In genomic region chr18:58499527-58499926, GRCh38 we compare ENCODE assay signal across 15 cellular contexts.
DNase-seq lines count a peak whose midpoint lies in the region; ATAC-seq and TF ChIP-seq lines count a peak whose summit lies in the region.
"Had no signal": no experiment of that assay in that cellular context is flagged by ENCODE, and none has a peak within 500 bp of the region (broad histone marks: within the 10 kb centered on the region; RNA-seq: fewer than 3 reads in every experiment).

No MANE protein-coding gene starts in this region.

- no peak overlapping the region for H2BK120ac ChIP-seq in neuronal stem cell (ENCODE audit: low read depth, low read length)

- H3K9ac ChIP-seq in colonic mucosa (ENCODE audit: low read depth in 2 of 2, low read length in 2 of 2): peak overlapping the region in 1 of 2 donors; percentile 24
- no peak overlapping the region for H3K9ac ChIP-seq in neuronal stem cell (ENCODE audit: low read depth, low read length, poor library complexity)
- H3K9ac ChIP-seq: BLaER1 treated with 17β-estradiol and CSF1 and Interleukin-3, amounts not matched to agents 10 nM and 100 nM had no signal

- H3K4me1 ChIP-seq in colonic mucosa (peaks cover 11% of the 10 kb centered on the region), neuronal stem cell (ENCODE audit: control insufficient read depth in 2 of 2, insufficient read depth in 1 of 2, low read depth in 1 of 2, low read length in 2 of 2) (peaks cover 0 to 2% of the 10 kb centered on the region in 2 donors), upper lobe of right lung (no peaks in the 10 kb centered on the region)

- no peak for TF ChIP-seq CTCF in colonic mucosa (IDR thresholded peaks at IDR 0.05)
- no peak for TF ChIP-seq CTCF in upper lobe of right lung (IDR thresholded peaks at IDR 0.05)

- peak overlapping the region; percentile 41 for H3K18ac ChIP-seq in neuronal stem cell (ENCODE audit: low read length)

- no peaks in the 10 kb centered on the region for H3K36me3 ChIP-seq in colonic mucosa
- peaks cover 0 to 7% of the 10 kb centered on the region in 2 donors for H3K36me3 ChIP-seq in neuronal stem cell (replicated peaks in 1 of 2; ENCODE audit: control insufficient read depth in 2 of 2, insufficient read depth in 2 of 2, low read length in 2 of 2)
- H3K36me3 ChIP-seq in upper lobe of right lung: no peaks in the 10 kb centered on the region
- H3K36me3 ChIP-seq: BLaER1 treated with 17β-estradiol and CSF1 and Interleukin-3, amounts not matched to agents 10 nM and 100 nM had no signal

- no CpG with 5 or more reads among the region's 6 CpGs for WGBS in neuronal stem cell (ENCODE audit: extremely low coverage in 2 of 2, insufficient read length in 2 of 2, insufficient replicate concordance in 1 of 2), 2 donors

- no peak overlapping the region for H3K4me3 ChIP-seq in colonic mucosa
- no peak overlapping the region for H3K4me3 ChIP-seq in neuronal stem cell (ENCODE audit: low read length in 2 of 2)
- no peak overlapping the region for H3K4me3 ChIP-seq in upper lobe of right lung
- H3K4me3 ChIP-seq: BLaER1 treated with 17β-estradiol and CSF1 and Interleukin-3, amounts not matched to agents 10 nM and 100 nM; GM12878 had no signal

- H3K4ac ChIP-seq in neuronal stem cell (ENCODE audit: low read length): no peak overlapping the region

- H2AK5ac ChIP-seq in neuronal stem cell (ENCODE audit: low read depth, low read length): no peak overlapping the region

- H3K14ac ChIP-seq in neuronal stem cell (ENCODE audit: low read length): no peak overlapping the region

- no peak overlapping the region for H2AFZ ChIP-seq in neuronal stem cell (ENCODE audit: low read length)

- no peak overlapping the region for H2BK15ac ChIP-seq in neuronal stem cell (ENCODE audit: low read length)

- H3K27ac ChIP-seq in colonic mucosa: peak overlapping the region; percentile 64
- H3K27ac ChIP-seq in neuronal stem cell (replicated peaks; ENCODE audit: low read length): no peak overlapping the region
- no peak overlapping the region for H3K27ac ChIP-seq in upper lobe of right lung
- H3K27ac ChIP-seq: BLaER1 treated with 17β-estradiol and CSF1 and Interleukin-3, amounts not matched to agents 10 nM and 100 nM had no signal

- H3K9me3 ChIP-seq in colonic mucosa: no peaks in the 10 kb centered on the region
- no peaks in the 10 kb centered on the region for H3K9me3 ChIP-seq in neuronal stem cell (replicated peaks in 1 of 2; ENCODE audit: control insufficient read depth in 2 of 2, insufficient read depth in 1 of 2, low read depth in 1 of 2, low read length in 2 of 2)
- no peaks in the 10 kb centered on the region for H3K9me3 ChIP-seq in upper lobe of right lung

- intact Hi-C loops in colonic mucosa (cut with DNase I): no loop called here
- intact Hi-C loops in upper lobe of right lung (cut with DNase I): no loop called here

- peak overlapping the region; percentile 30 for H2BK5ac ChIP-seq in neuronal stem cell (ENCODE audit: low read length)

- no peak overlapping the region for H2BK12ac ChIP-seq in neuronal stem cell (ENCODE audit: low read length)

- H3K4me2 ChIP-seq in neuronal stem cell (ENCODE audit: insufficient read depth, low read length, poor library complexity, severe bottlenecking): no peak overlapping the region
- H3K4me2 ChIP-seq: BLaER1 treated with 17β-estradiol and CSF1 and Interleukin-3, amounts not matched to agents 10 nM and 100 nM had no signal

- no peaks in the 10 kb centered on the region for H3K79me1 ChIP-seq in neuronal stem cell (ENCODE audit: low read depth, low read length)

- DNase-seq in activated effector memory CD4-positive, alpha-beta T cell treated with anti-CD3 and anti-CD28 coated beads, Interleukin-2, amount 50 U/mL, for 16 hours: peak; percentile 24
- DNase-seq in activated effector memory CD4-positive, alpha-beta T cell treated with Interleukin-2 at 50 U/mL for 16 hours: no peak
- DNase-seq in colonic mucosa (no peak), neuronal stem cell (ENCODE audit: low spot score) (no peak), upper lobe of right lung (no peak), NCI-H1105 (lab: John Stamatoyannopoulos, UW) (no peak)
- DNase-seq in stimulated activated naive CD8-positive, alpha-beta T cell treated with anti-CD3 and anti-CD28 coated beads, Interleukin-15, Interleukin-2, amounts not matched to agents 100 U/mL and 50 U/mL, for 24 hours: no peak
- DNase-seq: 8988T; AML-193; CD4-positive, CD25-positive, alpha-beta regulatory T cell; DMS 273 treated with DMSO at 0.1 percent for 48 hours; DMS79 had no signal

- peak; percentile 22 for ATAC-seq in upper lobe of right lung
- no peak for ATAC-seq in stimulated activated naive CD8-positive, alpha-beta T cell treated with anti-CD3 and anti-CD28 coated beads, Interleukin-15, Interleukin-2, amounts not matched to agents 100 U/mL and 50 U/mL, for 24 hours
- ATAC-seq: GM12878, HCT116 had no signal

- H4K8ac ChIP-seq in neuronal stem cell (ENCODE audit: low read depth, low read length): no peak overlapping the region

- H4K91ac ChIP-seq in neuronal stem cell (ENCODE audit: low read depth, low read length, poor library complexity): no peak overlapping the region

- no peak overlapping the region for H3K23ac ChIP-seq in neuronal stem cell (ENCODE audit: low read depth, low read length, poor library complexity)

- H3K27me3 ChIP-seq in colonic mucosa (no peaks in the 10 kb centered on the region), neuronal stem cell (ENCODE audit: control insufficient read depth in 3 of 3, insufficient read depth in 3 of 3, low read depth in 1 of 3, low read length in 3 of 3) (no peaks in the 10 kb centered on the region), upper lobe of right lung (no peaks in the 10 kb centered on the region)
- H3K27me3 ChIP-seq: BLaER1 treated with 17β-estradiol and CSF1 and Interleukin-3, amounts not matched to agents 10 nM and 100 nM had no signal
